ENCODE assay signal across 1 cellular context in genomic region chr15:41494190-41494921, GRCh38.
A peak's percentile ranks its signal among the peaks of the same experiment; 100 is the strongest.
TF ChIP-seq lines count a peak whose summit lies in the region.

No MANE protein-coding gene starts in this region.

TF ChIP-seq in K562, 482 proteins besides CTCF, POLR2A, EP300 and RAD21 (continues in another document):
- peak; percentile 32; the same call in 1 of the 2 replicates for TF ChIP-seq ZBTB1 (CRISPR knock-in tag; IDR thresholded peaks at IDR 0.05; ENCODE audit: borderline replicate concordance, low read depth)
- peak; percentile 52; the same call in 1 of the 2 replicates for TF ChIP-seq TFAP4 (CRISPR knock-in tag; IDR thresholded peaks at IDR 0.05; ENCODE audit: borderline replicate concordance)
- 0 out of 2 replicates have a peak, but pooled peaks have one; percentile 42 for TF ChIP-seq ZNF282 (CRISPR knock-in tag; IDR thresholded peaks at IDR 0.05)
- TF ChIP-seq POU5F1 (IDR thresholded peaks at IDR 0.05; ENCODE audit: borderline replicate concordance, low read depth, low read length, partially characterized antibody) = no peak
- no peak for TF ChIP-seq SREBF2 (CRISPR knock-in tag; IDR thresholded peaks at IDR 0.05)
- no peak for TF ChIP-seq ZFP1 (CRISPR knock-in tag; IDR thresholded peaks at IDR 0.05)
- TF ChIP-seq ZNF586 (CRISPR knock-in tag; conservative IDR thresholded peaks at IDR 0.05) = no peak
- TF ChIP-seq DMBX1 (CRISPR knock-in tag; IDR thresholded peaks at IDR 0.05; ENCODE audit: borderline replicate concordance) = no peak
- no peak for TF ChIP-seq ZBTB43 (CRISPR knock-in tag; IDR thresholded peaks at IDR 0.05)
- TF ChIP-seq RREB1 (CRISPR knock-in tag; IDR thresholded peaks at IDR 0.05) = no peak
- no peak for TF ChIP-seq ZKSCAN8 (CRISPR knock-in tag; IDR thresholded peaks at IDR 0.05)
- TF ChIP-seq HOMEZ (CRISPR knock-in tag; IDR thresholded peaks at IDR 0.05) = no peak
- TF ChIP-seq ZNF239 (CRISPR knock-in tag; IDR thresholded peaks at IDR 0.05) = no peak
- TF ChIP-seq ZNF764 (CRISPR knock-in tag; IDR thresholded peaks at IDR 0.05; ENCODE audit: low read depth) = no peak
- no peak for TF ChIP-seq CHD7 (IDR thresholded peaks at IDR 0.05; ENCODE audit: low read depth, low read length)
- no peak for TF ChIP-seq TGIF2 (CRISPR knock-in tag; IDR thresholded peaks at IDR 0.05)
- TF ChIP-seq ZNF232 (CRISPR knock-in tag; IDR thresholded peaks at IDR 0.05) = no peak
- TF ChIP-seq ZNF274 (IDR thresholded peaks at IDR 0.05; ENCODE audit: borderline replicate concordance, low read depth, low read length) = 0 out of 2 replicates have a peak, but pooled peaks have one; percentile 9
- no peak for TF ChIP-seq MITF (IDR thresholded peaks at IDR 0.05)
- no peak for TF ChIP-seq MYBL2 (IDR thresholded peaks at IDR 0.05; ENCODE audit: low read depth)
- TF ChIP-seq MYBL2 (CRISPR knock-in tag; IDR thresholded peaks at IDR 0.05; ENCODE audit: borderline replicate concordance) = no peak
- peak; percentile 23 for TF ChIP-seq PCBP1 (IDR thresholded peaks at IDR 0.05; ENCODE audit: low read depth, low read length, poor library complexity, severe bottlenecking)
- 0 out of 2 replicates have a peak, but pooled peaks have one; percentile 15 for TF ChIP-seq MBD2 (IDR thresholded peaks at IDR 0.05; ENCODE audit: borderline replicate concordance, low read depth)
- peak; percentile 65; the same call in 1 of the 2 replicates for TF ChIP-seq NR3C1 (CRISPR knock-in tag; IDR thresholded peaks at IDR 0.05)
- no peak for TF ChIP-seq ATF3 (IDR thresholded peaks at IDR 0.05)
- no peak for TF ChIP-seq ATF3 (CRISPR knock-in tag; conservative IDR thresholded peaks at IDR 0.05)
- no peak for TF ChIP-seq E2F1 (CRISPR knock-in tag; IDR thresholded peaks at IDR 0.05)
